1 cellular context compared by ENCODE assay signal in the genomic region with DNA sequence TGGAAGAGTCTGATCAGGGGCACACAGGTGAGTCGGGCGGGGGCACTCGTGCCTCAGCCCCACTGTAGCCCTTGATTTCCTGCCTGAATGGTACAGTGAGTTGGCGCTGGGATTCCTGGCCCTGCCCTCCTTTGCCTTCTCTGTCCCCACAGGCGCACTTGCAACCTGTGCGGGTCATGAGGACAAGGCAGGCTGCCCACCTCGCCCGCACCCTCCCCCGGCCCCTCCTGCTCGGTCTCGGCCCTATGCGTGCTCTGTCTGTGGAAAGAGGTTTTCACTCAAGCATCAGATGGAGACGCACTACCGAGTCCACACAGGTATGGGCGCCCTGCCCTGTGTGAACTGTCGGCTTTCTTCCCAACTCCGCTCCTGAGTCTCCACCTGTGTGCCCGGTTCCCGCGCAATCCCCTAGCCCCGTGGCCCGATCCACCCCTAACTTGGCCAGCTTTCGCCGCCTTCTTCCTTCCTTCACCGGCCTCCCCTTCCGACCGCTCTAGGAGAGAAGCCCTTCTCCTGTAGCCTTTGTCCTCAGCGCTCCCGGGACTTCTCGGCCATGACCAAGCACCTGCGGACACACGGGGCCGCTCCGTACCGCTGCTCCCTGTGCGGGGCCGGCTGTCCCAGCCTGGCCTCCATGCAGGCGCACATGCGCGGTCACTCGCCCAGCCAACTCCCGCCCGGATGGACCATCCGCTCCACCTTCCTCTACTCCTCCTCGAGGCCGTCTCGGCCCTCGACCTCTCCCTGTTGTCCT.
TF ChIP-seq lines count a peak whose summit lies in the region.

No MANE protein-coding gene starts in this region.

TF ChIP-seq in GM23338, 12 proteins besides CTCF, POLR2A, EP300 and RAD21 (continued from another document):
- TF ChIP-seq POLR2AphosphoS5 (IDR thresholded peaks at IDR 0.05; ENCODE audit: low read depth), result no peak
- TF ChIP-seq ZNF331 (CRISPR knock-in tag; IDR thresholded peaks at IDR 0.05; ENCODE audit: low read depth), result no peak
- no peak for TF ChIP-seq STAT1 (IDR thresholded peaks at IDR 0.05; ENCODE audit: unreplicated experiment)
- no peak for TF ChIP-seq NANOG (IDR thresholded peaks at IDR 0.05; ENCODE audit: borderline replicate concordance)
- TF ChIP-seq, protein P1, sequence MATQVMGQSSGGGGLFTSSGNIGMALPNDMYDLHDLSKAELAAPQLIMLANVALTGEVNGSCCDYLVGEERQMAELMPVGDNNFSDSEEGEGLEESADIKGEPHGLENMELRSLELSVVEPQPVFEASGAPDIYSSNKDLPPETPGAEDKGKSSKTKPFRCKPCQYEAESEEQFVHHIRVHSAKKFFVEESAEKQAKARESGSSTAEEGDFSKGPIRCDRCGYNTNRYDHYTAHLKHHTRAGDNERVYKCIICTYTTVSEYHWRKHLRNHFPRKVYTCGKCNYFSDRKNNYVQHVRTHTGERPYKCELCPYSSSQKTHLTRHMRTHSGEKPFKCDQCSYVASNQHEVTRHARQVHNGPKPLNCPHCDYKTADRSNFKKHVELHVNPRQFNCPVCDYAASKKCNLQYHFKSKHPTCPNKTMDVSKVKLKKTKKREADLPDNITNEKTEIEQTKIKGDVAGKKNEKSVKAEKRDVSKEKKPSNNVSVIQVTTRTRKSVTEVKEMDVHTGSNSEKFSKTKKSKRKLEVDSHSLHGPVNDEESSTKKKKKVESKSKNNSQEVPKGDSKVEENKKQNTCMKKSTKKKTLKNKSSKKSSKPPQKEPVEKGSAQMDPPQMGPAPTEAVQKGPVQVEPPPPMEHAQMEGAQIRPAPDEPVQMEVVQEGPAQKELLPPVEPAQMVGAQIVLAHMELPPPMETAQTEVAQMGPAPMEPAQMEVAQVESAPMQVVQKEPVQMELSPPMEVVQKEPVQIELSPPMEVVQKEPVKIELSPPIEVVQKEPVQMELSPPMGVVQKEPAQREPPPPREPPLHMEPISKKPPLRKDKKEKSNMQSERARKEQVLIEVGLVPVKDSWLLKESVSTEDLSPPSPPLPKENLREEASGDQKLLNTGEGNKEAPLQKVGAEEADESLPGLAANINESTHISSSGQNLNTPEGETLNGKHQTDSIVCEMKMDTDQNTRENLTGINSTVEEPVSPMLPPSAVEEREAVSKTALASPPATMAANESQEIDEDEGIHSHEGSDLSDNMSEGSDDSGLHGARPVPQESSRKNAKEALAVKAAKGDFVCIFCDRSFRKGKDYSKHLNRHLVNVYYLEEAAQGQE (IDR thresholded peaks at IDR 0.05; ENCODE audit: unreplicated experiment), result no peak
- TF ChIP-seq ZNF114 (CRISPR knock-in tag; IDR thresholded peaks at IDR 0.05), result no peak
- TF ChIP-seq EZH2phosphoT487 (IDR thresholded peaks at IDR 0.05; ENCODE audit: unreplicated experiment), result no peak
- TF ChIP-seq, protein P2, sequence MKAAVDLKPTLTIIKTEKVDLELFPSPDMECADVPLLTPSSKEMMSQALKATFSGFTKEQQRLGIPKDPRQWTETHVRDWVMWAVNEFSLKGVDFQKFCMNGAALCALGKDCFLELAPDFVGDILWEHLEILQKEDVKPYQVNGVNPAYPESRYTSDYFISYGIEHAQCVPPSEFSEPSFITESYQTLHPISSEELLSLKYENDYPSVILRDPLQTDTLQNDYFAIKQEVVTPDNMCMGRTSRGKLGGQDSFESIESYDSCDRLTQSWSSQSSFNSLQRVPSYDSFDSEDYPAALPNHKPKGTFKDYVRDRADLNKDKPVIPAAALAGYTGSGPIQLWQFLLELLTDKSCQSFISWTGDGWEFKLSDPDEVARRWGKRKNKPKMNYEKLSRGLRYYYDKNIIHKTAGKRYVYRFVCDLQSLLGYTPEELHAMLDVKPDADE (IDR thresholded peaks at IDR 0.05), result no peak
- TF ChIP-seq, protein P3, sequence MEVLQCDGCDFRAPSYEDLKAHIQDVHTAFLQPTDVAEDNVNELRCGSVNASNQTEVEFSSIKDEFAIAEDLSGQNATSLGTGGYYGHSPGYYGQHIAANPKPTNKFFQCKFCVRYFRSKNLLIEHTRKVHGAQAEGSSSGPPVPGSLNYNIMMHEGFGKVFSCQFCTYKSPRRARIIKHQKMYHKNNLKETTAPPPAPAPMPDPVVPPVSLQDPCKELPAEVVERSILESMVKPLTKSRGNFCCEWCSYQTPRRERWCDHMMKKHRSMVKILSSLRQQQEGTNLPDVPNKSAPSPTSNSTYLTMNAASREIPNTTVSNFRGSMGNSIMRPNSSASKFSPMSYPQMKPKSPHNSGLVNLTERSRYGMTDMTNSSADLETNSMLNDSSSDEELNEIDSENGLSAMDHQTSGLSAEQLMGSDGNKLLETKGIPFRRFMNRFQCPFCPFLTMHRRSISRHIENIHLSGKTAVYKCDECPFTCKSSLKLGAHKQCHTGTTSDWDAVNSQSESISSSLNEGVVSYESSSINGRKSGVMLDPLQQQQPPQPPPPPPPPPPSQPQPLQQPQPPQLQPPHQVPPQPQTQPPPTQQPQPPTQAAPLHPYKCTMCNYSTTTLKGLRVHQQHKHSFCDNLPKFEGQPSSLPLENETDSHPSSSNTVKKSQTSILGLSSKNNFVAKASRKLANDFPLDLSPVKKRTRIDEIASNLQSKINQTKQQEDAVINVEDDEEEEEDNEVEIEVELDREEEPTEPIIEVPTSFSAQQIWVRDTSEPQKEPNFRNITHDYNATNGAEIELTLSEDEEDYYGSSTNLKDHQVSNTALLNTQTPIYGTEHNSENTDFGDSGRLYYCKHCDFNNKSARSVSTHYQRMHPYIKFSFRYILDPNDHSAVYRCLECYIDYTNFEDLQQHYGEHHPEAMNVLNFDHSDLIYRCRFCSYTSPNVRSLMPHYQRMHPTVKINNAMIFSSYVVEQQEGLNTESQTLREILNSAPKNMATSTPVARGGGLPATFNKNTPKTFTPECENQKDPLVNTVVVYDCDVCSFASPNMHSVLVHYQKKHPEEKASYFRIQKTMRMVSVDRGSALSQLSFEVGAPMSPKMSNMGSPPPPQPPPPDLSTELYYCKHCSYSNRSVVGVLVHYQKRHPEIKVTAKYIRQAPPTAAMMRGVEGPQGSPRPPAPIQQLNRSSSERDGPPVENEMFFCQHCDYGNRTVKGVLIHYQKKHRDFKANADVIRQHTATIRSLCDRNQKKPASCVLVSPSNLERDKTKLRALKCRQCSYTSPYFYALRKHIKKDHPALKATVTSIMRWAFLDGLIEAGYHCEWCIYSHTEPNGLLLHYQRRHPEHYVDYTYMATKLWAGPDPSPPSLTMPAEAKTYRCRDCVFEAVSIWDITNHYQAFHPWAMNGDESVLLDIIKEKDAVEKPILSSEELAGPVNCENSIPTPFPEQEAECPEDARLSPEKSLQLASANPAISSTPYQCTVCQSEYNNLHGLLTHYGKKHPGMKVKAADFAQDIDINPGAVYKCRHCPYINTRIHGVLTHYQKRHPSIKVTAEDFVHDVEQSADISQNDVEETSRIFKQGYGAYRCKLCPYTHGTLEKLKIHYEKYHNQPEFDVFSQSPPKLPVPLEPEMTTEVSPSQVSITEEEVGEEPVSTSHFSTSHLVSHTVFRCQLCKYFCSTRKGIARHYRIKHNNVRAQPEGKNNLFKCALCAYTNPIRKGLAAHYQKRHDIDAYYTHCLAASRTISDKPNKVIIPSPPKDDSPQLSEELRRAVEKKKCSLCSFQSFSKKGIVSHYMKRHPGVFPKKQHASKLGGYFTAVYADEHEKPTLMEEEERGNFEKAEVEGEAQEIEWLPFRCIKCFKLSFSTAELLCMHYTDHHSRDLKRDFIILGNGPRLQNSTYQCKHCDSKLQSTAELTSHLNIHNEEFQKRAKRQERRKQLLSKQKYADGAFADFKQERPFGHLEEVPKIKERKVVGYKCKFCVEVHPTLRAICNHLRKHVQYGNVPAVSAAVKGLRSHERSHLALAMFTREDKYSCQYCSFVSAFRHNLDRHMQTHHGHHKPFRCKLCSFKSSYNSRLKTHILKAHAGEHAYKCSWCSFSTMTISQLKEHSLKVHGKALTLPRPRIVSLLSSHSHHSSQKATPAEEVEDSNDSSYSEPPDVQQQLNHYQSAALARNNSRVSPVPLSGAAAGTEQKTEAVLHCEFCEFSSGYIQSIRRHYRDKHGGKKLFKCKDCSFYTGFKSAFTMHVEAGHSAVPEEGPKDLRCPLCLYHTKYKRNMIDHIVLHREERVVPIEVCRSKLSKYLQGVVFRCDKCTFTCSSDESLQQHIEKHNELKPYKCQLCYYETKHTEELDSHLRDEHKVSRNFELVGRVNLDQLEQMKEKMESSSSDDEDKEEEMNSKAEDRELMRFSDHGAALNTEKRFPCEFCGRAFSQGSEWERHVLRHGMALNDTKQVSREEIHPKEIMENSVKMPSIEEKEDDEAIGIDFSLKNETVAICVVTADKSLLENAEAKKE (CRISPR knock-in tag; IDR thresholded peaks at IDR 0.05), result no peak
